Comparison of ENCODE assay signal across 16 cellular contexts in genomic region chr1:4769516-4770280, GRCh38.
DNase-seq lines count a peak whose midpoint lies in the region; ATAC-seq and TF ChIP-seq lines count a peak whose summit lies in the region.
"Had no signal": no experiment of that assay in that cellular context is flagged by ENCODE, and none has a peak within 500 bp of the region (broad histone marks: within the 10 kb centered on the region; RNA-seq: fewer than 3 reads in every experiment).

No MANE protein-coding gene starts in this region.

- no peaks in the 10 kb centered on the region for H3K27me3 ChIP-seq in GM23338 (ENCODE audit: insufficient read depth)
- H3K27me3 ChIP-seq in spleen (replicated peaks in 1 of 7) = peaks cover 0 to 20% (median 0%) of the 10 kb centered on the region in 7 donors

- H3F3A ChIP-seq in GM23338 (replicated peaks; ENCODE audit: low read depth) = no peaks in the 10 kb centered on the region

- H3K79me2 ChIP-seq in GM23338 (replicated peaks; ENCODE audit: insufficient read depth) = no peaks in the 10 kb centered on the region

- H3K4me2 ChIP-seq in GM23338 = no peak overlapping the region

- H3K27ac ChIP-seq in GM23338 (ENCODE audit: low read depth) (no peak overlapping the region), spleen (no peak overlapping the region)

- H3K4me3 ChIP-seq in GM23338 (no peak overlapping the region), spleen (no peak overlapping the region)

- H3K36me3 ChIP-seq in GM23338 (ENCODE audit: insufficient read depth) (no peaks in the 10 kb centered on the region), spleen (no peaks in the 10 kb centered on the region)

- TF ChIP-seq POLR2A in spleen (IDR thresholded peaks at IDR 0.05) = no peak

- no peaks in the 10 kb centered on the region for H3K4me1 ChIP-seq in GM23338 (ENCODE audit: insufficient read depth)
- H3K4me1 ChIP-seq in spleen = no peaks in the 10 kb centered on the region

- H3K4me1 Mint-ChIP-seq in GM23338 = peaks cover 5% of the 10 kb centered on the region
- H3K4me1 Mint-ChIP-seq in chondrocyte (ENCODE audit: low read depth) = no peaks in the 10 kb centered on the region
- H3K4me1 Mint-ChIP-seq: CD4-positive, alpha-beta memory T cell had no signal

- no peaks in the 10 kb centered on the region for H3K9me3 ChIP-seq in spleen

- H3K9me2 ChIP-seq in GM23338 (ENCODE audit: insufficient read depth) = no peaks in the 10 kb centered on the region

- H4K20me1 ChIP-seq in GM23338 (replicated peaks; ENCODE audit: insufficient read depth) = no peaks in the 10 kb centered on the region

- ATAC-seq in GM23338 = peak; percentile 47; the same call in 2 of the 3 replicates
- ATAC-seq: HCT116 had no signal

- H3K27me3 Mint-ChIP-seq in GM23338 (ENCODE audit: insufficient read depth, low read depth, poor library complexity) (peaks cover 1% of the 10 kb centered on the region), chondrocyte (ENCODE audit: low read depth) (no peaks in the 10 kb centered on the region)

- H2AFZ ChIP-seq in GM23338 = no peak overlapping the region

- H3K9me3 Mint-ChIP-seq in GM23338 = no peaks in the 10 kb centered on the region; the same call in 2 of the 3 replicates
- H3K9me3 Mint-ChIP-seq in chondrocyte (ENCODE audit: low read depth) = peaks cover 8% of the 10 kb centered on the region

- no peak for TF ChIP-seq CTCF in GM23338 (conservative IDR thresholded peaks at IDR 0.05; ENCODE audit: low read depth in 2 of 2)
- TF ChIP-seq CTCF in chondrocyte (IDR thresholded peaks at IDR 0.05) = no peak
- no peak for TF ChIP-seq CTCF in spleen (IDR thresholded peaks at IDR 0.05 in 8 of 11, conservative IDR thresholded peaks at IDR 0.05 in 3 of 11)

- DNase-seq in GM23338 (ENCODE audit: low spot score) (no peak), chondrocyte (ENCODE audit: low spot score) (peak; percentile 83), iPS-NIHi7 (ENCODE audit: extremely low spot score) (peak; percentile 31), spleen (peak; percentile 54), SW480 (ENCODE audit: low spot score) (no peak), HuH-7 (ENCODE audit: low spot score) (no peak)
- no peak for DNase-seq in activated T-cell treated with anti-CD3 and anti-CD28 coated beads, Interleukin-2, amount 50 U/mL, for 48 hours
- DNase-seq: C1 segment of cervical spinal cord; Calu3; CD4-positive, alpha-beta memory T cell; COR-L47; DMS153; DND-41; GOT3; H7 had no signal

- no peak overlapping the region for H3K4me3 Mint-ChIP-seq in GM23338
- H3K4me3 Mint-ChIP-seq in chondrocyte (ENCODE audit: unreplicated experiment) = no peak overlapping the region
- H3K4me3 Mint-ChIP-seq: CD4-positive, alpha-beta memory T cell had no signal

- H3K36me3 Mint-ChIP-seq in GM23338 (ENCODE audit: low read depth) = peaks cover 6% of the 10 kb centered on the region; the same call in 2 of the 3 replicates
- no peaks in the 10 kb centered on the region for H3K36me3 Mint-ChIP-seq in chondrocyte (ENCODE audit: low read depth)
- H3K36me3 Mint-ChIP-seq: CD4-positive, alpha-beta memory T cell had no signal

- WGBS in spleen, 5 donors = 76 to 86% (median 82%) methylated on average over 17 to 18 of the region's 18 CpGs

- intact Hi-C loops in spleen (cut with DNase I; ENCODE audit: low total_unique reads) = no loop called here

- no peak overlapping the region for H3K27ac Mint-ChIP-seq in GM23338
- no peak overlapping the region for H3K27ac Mint-ChIP-seq in chondrocyte (ENCODE audit: unreplicated experiment)
- H3K27ac Mint-ChIP-seq: CD4-positive, alpha-beta memory T cell had no signal

TF ChIP-seq in GM23338, 12 proteins besides CTCF, POLR2A, EP300 and RAD21:
- TF ChIP-seq EZH2 (IDR thresholded peaks at IDR 0.05; ENCODE audit: low read depth, unreplicated experiment) (no peak), POLR2AphosphoS5 (IDR thresholded peaks at IDR 0.05; ENCODE audit: low read depth) (no peak), NANOG (IDR thresholded peaks at IDR 0.05; ENCODE audit: borderline replicate concordance) (no peak), STAT1 (IDR thresholded peaks at IDR 0.05; ENCODE audit: unreplicated experiment) (no peak), JUNB (IDR thresholded peaks at IDR 0.05; ENCODE audit: unreplicated experiment) (no peak), EZH2phosphoT487 (IDR thresholded peaks at IDR 0.05; ENCODE audit: unreplicated experiment) (no peak)

Comparison
In these comparisons a context has a peak if more than half of its experiments do, and no peak if none do; other contexts are left out.
1. DNase-seq: peak in chondrocyte (single experiment), iPS-NIHi7 (single experiment) and spleen (single experiment); none in GM23338 (single experiment), SW480 (single experiment), HuH-7 (single experiment) and activated T-cell treated with anti-CD3 and anti-CD28 coated beads, Interleukin-2, amount 50 U/mL, for 48 hours (0 of 2).